ENCODE assay signal across 1 cellular context in genomic region chr1:64654519-64655341, GRCh38.
TF ChIP-seq lines count a peak whose summit lies in the region.

No MANE protein-coding gene starts in this region.

TF ChIP-seq in GM23338, 12 proteins besides CTCF, POLR2A, EP300 and RAD21 (continued from another document):
- TF ChIP-seq, protein P1, sequence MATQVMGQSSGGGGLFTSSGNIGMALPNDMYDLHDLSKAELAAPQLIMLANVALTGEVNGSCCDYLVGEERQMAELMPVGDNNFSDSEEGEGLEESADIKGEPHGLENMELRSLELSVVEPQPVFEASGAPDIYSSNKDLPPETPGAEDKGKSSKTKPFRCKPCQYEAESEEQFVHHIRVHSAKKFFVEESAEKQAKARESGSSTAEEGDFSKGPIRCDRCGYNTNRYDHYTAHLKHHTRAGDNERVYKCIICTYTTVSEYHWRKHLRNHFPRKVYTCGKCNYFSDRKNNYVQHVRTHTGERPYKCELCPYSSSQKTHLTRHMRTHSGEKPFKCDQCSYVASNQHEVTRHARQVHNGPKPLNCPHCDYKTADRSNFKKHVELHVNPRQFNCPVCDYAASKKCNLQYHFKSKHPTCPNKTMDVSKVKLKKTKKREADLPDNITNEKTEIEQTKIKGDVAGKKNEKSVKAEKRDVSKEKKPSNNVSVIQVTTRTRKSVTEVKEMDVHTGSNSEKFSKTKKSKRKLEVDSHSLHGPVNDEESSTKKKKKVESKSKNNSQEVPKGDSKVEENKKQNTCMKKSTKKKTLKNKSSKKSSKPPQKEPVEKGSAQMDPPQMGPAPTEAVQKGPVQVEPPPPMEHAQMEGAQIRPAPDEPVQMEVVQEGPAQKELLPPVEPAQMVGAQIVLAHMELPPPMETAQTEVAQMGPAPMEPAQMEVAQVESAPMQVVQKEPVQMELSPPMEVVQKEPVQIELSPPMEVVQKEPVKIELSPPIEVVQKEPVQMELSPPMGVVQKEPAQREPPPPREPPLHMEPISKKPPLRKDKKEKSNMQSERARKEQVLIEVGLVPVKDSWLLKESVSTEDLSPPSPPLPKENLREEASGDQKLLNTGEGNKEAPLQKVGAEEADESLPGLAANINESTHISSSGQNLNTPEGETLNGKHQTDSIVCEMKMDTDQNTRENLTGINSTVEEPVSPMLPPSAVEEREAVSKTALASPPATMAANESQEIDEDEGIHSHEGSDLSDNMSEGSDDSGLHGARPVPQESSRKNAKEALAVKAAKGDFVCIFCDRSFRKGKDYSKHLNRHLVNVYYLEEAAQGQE (IDR thresholded peaks at IDR 0.05; ENCODE audit: unreplicated experiment) = no peak
- TF ChIP-seq ZNF331 (CRISPR knock-in tag; IDR thresholded peaks at IDR 0.05; ENCODE audit: low read depth) (no peak), EZH2phosphoT487 (IDR thresholded peaks at IDR 0.05; ENCODE audit: unreplicated experiment) (no peak), ZNF114 (CRISPR knock-in tag; IDR thresholded peaks at IDR 0.05) (no peak), NANOG (IDR thresholded peaks at IDR 0.05; ENCODE audit: borderline replicate concordance) (no peak), ZNF462 (CRISPR knock-in tag; IDR thresholded peaks at IDR 0.05) (no peak), CREB1 (CRISPR knock-in tag; IDR thresholded peaks at IDR 0.05; ENCODE audit: low read depth) (no peak)
- TF ChIP-seq, protein P2, sequence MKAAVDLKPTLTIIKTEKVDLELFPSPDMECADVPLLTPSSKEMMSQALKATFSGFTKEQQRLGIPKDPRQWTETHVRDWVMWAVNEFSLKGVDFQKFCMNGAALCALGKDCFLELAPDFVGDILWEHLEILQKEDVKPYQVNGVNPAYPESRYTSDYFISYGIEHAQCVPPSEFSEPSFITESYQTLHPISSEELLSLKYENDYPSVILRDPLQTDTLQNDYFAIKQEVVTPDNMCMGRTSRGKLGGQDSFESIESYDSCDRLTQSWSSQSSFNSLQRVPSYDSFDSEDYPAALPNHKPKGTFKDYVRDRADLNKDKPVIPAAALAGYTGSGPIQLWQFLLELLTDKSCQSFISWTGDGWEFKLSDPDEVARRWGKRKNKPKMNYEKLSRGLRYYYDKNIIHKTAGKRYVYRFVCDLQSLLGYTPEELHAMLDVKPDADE (IDR thresholded peaks at IDR 0.05) = no peak
TF ChIP-seq in GM23338: peak in this region for 0.
